ENCODE assay signal across 7 cellular contexts in genomic region chr19:8243146-8243545, GRCh38.
"Had no signal": no experiment of that assay in that cellular context is flagged by ENCODE, and none has a peak within 500 bp of the region (broad histone marks: within the 10 kb centered on the region; RNA-seq: fewer than 3 reads in every experiment).

No MANE protein-coding gene starts in this region.

- H3K4me3 ChIP-seq: GM12878 had no signal

- FAIRE-seq: G401.6, GM12878, GM12892, GM18507, GM19239 had no signal

- DNase-seq: GDM1, GF-D8 had no signal

- ATAC-seq: GM12878 had no signal
